9 cellular contexts compared by ENCODE assay signal in genomic region chr2:17518212-17519154, GRCh38. TPM values are rescaled to one million over a fixed set of nuclear protein-coding genes. Genes with fewer than 3 reads are reported as not detected.
DNase-seq lines count a peak whose midpoint lies in the region; ATAC-seq and TF ChIP-seq lines count a peak whose summit lies in the region.
"Had no signal": no experiment of that assay in that cellular context is flagged by ENCODE, and none has a peak within 500 bp of the region (broad histone marks: within the 10 kb centered on the region; RNA-seq: fewer than 3 reads in every experiment).

RAD51AP2 (minus strand) TSS chr2:17518440; CDS start chr2:17518415, 25 bp downstream.

- H4K20me1 ChIP-seq in OCI-LY1 (ENCODE audit: insufficient read depth, low read length), result no peaks in the 10 kb centered on the region

- no peaks in the 10 kb centered on the region for H3K9me2 ChIP-seq in OCI-LY1 (ENCODE audit: low read depth, low read length)

- peaks cover 44% of the 10 kb centered on the region for H3K27me3 Mint-ChIP-seq in stimulated activated memory B cell treated with anti-CD40 and anti-IgM and Interleukin-4, amounts not matched to agents 10 μg/mL and 1 μg/mL and 100 μg/mL, for 72 hours

- H3K4me1 Mint-ChIP-seq in stimulated activated memory B cell treated with anti-CD40 and anti-IgM and Interleukin-4, amounts not matched to agents 10 μg/mL and 1 μg/mL and 100 μg/mL, for 72 hours, result peaks cover 26% of the 10 kb centered on the region

- peak within 1 kb of the TSS; percentile 78 for H3K9ac ChIP-seq in OCI-LY1 (ENCODE audit: low read length)

- no peaks in the 10 kb centered on the region for H3K27me3 ChIP-seq in OCI-LY1 (ENCODE audit: insufficient read depth, low read length)
- H3K27me3 ChIP-seq in left lung, result peaks cover 9 to 38% of the 10 kb centered on the region in 2 donors

- ATAC-seq in GM19351 (IDR thresholded peaks at IDR 0.05; ENCODE audit: unreplicated experiment) (peak; percentile 80), HG03196 (IDR thresholded peaks at IDR 0.05; ENCODE audit: unreplicated experiment) (peak; percentile 89), left lung (peak; percentile 100)
- ATAC-seq in stimulated activated memory B cell treated with anti-CD40 and anti-IgM and Interleukin-4, amounts not matched to agents 10 μg/mL and 1 μg/mL and 100 μg/mL, for 72 hours, result peak; percentile 89

- H3K9me3 Mint-ChIP-seq in stimulated activated memory B cell treated with anti-CD40 and anti-IgM and Interleukin-4, amounts not matched to agents 10 μg/mL and 1 μg/mL and 100 μg/mL, for 72 hours, result no peaks in the 10 kb centered on the region

- H3K4me1 ChIP-seq in OCI-LY1 (ENCODE audit: insufficient read depth, low read length, severe bottlenecking), result peaks cover 46% of the 10 kb centered on the region
- H3K4me1 ChIP-seq in left lung, result peaks cover 0 to 7% of the 10 kb centered on the region in 2 donors

- peak within 1 kb of the TSS; percentile 81 for H3K27ac ChIP-seq in OCI-LY1 (ENCODE audit: low read depth, low read length, poor library complexity, severe bottlenecking)
- peak within 1 kb of the TSS; percentile 54 for H3K27ac ChIP-seq in cingulate gyrus (ENCODE audit: low read depth, low read length)
- H3K27ac ChIP-seq in left lung, result peak within 1 kb of the TSS in 1 of 2 donors; percentile 15

- peak; percentile 66 for DNase-seq in DMS79 treated with DMSO at 0.1 percent for 48 hours (lab: John Stamatoyannopoulos, UW)
- DNase-seq in left lung, result peak; percentile 73 to 82
- DNase-seq in NCI-H2171 (lab: John Stamatoyannopoulos, UW), result no peak

- peak within 1 kb of the TSS; percentile 64; the same call in 1 of the 2 replicates for H2AFZ ChIP-seq in OCI-LY1 (ENCODE audit: low read length)

- peak within 1 kb of the TSS; percentile 55 for H3K4me3 Mint-ChIP-seq in stimulated activated memory B cell treated with anti-CD40 and anti-IgM and Interleukin-4, amounts not matched to agents 10 μg/mL and 1 μg/mL and 100 μg/mL, for 72 hours

- H3K36me3 Mint-ChIP-seq in stimulated activated memory B cell treated with anti-CD40 and anti-IgM and Interleukin-4, amounts not matched to agents 10 μg/mL and 1 μg/mL and 100 μg/mL, for 72 hours, result no peaks in the 10 kb centered on the region
- H3K36me3 Mint-ChIP-seq: activated naive CD4-positive, alpha-beta T cell treated with anti-CD3 and anti-CD28 coated beads, Interleukin-2, amount 50 U/mL, for 72 hours had no signal

- H3K4me2 ChIP-seq in OCI-LY1 (ENCODE audit: low read length), result peak within 1 kb of the TSS; percentile 98

- intact Hi-C loops in left lung (cut with DNase I), result no loop called here

- no peaks in the 10 kb centered on the region for H3F3A ChIP-seq in OCI-LY1 (ENCODE audit: insufficient read depth, low read length)

- H3K79me2 ChIP-seq in OCI-LY1 (ENCODE audit: insufficient read depth, low read length), result no peaks in the 10 kb centered on the region

- H3K27ac Mint-ChIP-seq in stimulated activated memory B cell treated with anti-CD40 and anti-IgM and Interleukin-4, amounts not matched to agents 10 μg/mL and 1 μg/mL and 100 μg/mL, for 72 hours, result no peak within 1 kb of the TSS
- H3K27ac Mint-ChIP-seq: activated naive CD4-positive, alpha-beta T cell treated with anti-CD3 and anti-CD28 coated beads, Interleukin-2, amount 50 U/mL, for 72 hours had no signal

- H3K36me3 ChIP-seq in OCI-LY1 (ENCODE audit: insufficient read depth, low read length) (no peaks in the 10 kb centered on the region), left lung (no peaks in the 10 kb centered on the region)

- H3K4me3 ChIP-seq in OCI-LY1 (ENCODE audit: low read depth, low read length, poor library complexity, severe bottlenecking) (peak within 1 kb of the TSS; percentile 64), left lung (peak within 1 kb of the TSS; percentile 22 to 27)

- TF ChIP-seq CTCF in OCI-LY1 (IDR thresholded peaks at IDR 0.05; ENCODE audit: low read length) (no peak), left lung (IDR thresholded peaks at IDR 0.05) (no peak)

- H3K9me3 ChIP-seq in OCI-LY1 (ENCODE audit: low read length), result no peaks in the 10 kb centered on the region
- no peaks in the 10 kb centered on the region for H3K9me3 ChIP-seq in left lung

RNA-seq across cellular contexts. Expression of gene RAD51AP2, which starts in this region (rescaled TPM):
- under 1 TPM in 1 of 2 donors, not detected in 1; 0.12 TPM for total RNA-seq in left lung
- total RNA-seq: activated naive CD4-positive, alpha-beta T cell treated with anti-CD3 and anti-CD28 coated beads, Interleukin-2, amount 50 U/mL, for 72 hours had no signal

Comparison
In these comparisons a context has a peak if more than half of its experiments do, and no peak if none do; other contexts are left out.
1. Peak in DNase-seq, ATAC-seq and H3K4me3 ChIP-seq in left lung; RNA of the gene not detected or under 1 TPM.